In the genomic region with DNA sequence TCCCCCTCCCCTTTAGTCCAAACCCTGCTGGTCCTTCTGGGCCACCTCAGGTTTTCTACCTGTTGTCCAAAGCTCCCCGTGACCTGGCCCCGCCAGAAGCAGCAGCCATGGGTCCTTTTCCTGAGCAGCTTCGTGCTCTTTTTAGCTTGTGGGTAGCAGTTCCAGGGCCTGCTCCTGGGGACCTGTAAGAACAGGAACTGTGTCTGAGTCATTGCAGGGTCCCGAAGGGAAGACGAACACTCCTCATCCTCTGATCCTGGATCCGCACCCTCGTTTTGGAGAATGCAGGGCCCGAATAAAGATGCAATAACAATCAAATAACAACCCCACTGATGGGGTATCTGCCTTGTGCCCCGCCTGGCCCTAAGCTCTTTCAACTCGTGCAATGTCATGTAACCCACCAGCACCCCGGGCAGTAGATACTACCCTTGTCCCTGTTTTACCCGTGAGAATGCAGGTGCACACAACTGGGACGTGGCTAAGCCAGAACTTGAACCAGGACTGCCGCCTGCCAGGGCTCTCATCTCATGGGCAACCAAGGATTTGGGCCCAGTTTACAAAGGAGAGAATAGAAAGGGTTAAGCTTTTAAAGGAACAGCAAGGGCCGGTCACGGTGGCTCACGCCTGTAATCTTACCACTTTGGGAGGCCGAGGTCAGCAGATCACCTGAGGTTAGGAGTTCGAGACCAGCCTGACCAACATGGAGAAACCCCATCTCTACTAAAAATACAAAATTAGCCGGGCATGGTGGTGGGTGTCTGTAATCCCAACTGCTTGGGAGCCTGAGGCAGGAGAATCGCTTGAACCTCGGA, we compare ENCODE assay signal across 1 cellular context.
TF ChIP-seq lines count a peak whose summit lies in the region.

No MANE protein-coding gene starts in this region.

TF ChIP-seq in GM12878, 131 proteins besides CTCF, POLR2A, EP300 and RAD21 (continued from another document):
- TF ChIP-seq ZNF592 (IDR thresholded peaks at IDR 0.05) (no peak), LARP7 (IDR thresholded peaks at IDR 0.05) (0 out of 2 replicates have a peak, but pooled peaks have one; percentile 9), YBX1 (IDR thresholded peaks at IDR 0.05) (no peak), RAD51 (IDR thresholded peaks at IDR 0.05) (0 out of 2 replicates have a peak, but pooled peaks have one; percentile 11), JUNB (IDR thresholded peaks at IDR 0.05) (no peak), TARDBP (IDR thresholded peaks at IDR 0.05; ENCODE audit: borderline replicate concordance) (no peak), TBL1XR1 (IDR thresholded peaks at IDR 0.05; ENCODE audit: low read depth, low read length) (0 out of 2 replicates have a peak, but pooled peaks have one; percentile 6), ETV6 (conservative IDR thresholded peaks at IDR 0.05 in 1 of 2, IDR thresholded peaks at IDR 0.05 in 1 of 2; ENCODE audit: borderline replicate concordance in 1 of 2, low read depth in 1 of 2) (no peak), EED (IDR thresholded peaks at IDR 0.05; ENCODE audit: low read depth) (peak; percentile 71), HDGF (IDR thresholded peaks at IDR 0.05) (peak; percentile 50), ELK1 (IDR thresholded peaks at IDR 0.05; ENCODE audit: low read depth, low read length) (no peak)
